In genomic region chr3:49093853-49094767, GRCh38 we compare ENCODE assay signal across 8 cellular contexts. TPM values are rescaled to one million over a fixed set of nuclear protein-coding genes. Genes with fewer than 3 reads are reported as not detected.
DNase-seq lines count a peak whose midpoint lies in the region; TF ChIP-seq lines count a peak whose summit lies in the region.

A gene with protein sequence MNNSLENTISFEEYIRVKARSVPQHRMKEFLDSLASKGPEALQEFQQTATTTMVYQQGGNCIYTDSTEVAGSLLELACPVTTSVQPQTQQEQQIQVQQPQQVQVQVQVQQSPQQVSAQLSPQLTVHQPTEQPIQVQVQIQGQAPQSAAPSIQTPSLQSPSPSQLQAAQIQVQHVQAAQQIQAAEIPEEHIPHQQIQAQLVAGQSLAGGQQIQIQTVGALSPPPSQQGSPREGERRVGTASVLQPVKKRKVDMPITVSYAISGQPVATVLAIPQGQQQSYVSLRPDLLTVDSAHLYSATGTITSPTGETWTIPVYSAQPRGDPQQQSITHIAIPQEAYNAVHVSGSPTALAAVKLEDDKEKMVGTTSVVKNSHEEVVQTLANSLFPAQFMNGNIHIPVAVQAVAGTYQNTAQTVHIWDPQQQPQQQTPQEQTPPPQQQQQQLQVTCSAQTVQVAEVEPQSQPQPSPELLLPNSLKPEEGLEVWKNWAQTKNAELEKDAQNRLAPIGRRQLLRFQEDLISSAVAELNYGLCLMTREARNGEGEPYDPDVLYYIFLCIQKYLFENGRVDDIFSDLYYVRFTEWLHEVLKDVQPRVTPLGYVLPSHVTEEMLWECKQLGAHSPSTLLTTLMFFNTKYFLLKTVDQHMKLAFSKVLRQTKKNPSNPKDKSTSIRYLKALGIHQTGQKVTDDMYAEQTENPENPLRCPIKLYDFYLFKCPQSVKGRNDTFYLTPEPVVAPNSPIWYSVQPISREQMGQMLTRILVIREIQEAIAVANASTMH (minus strand): TSS chr3:49094071. CDS start chr3:49077017, 17,054 bp downstream.

- peak; percentile 45 for TF ChIP-seq CTCF in GM20000 (IDR thresholded peaks at IDR 0.05; ENCODE audit: extremely low read depth, missing control alignments)

- DNase-seq in COR-L47 (lab: John Stamatoyannopoulos, UW) (peak; percentile 91), GM20000 (ENCODE audit: low spot score) (peak; percentile 95), HT-29 (ENCODE audit: low spot score) (peak; percentile 96), medulla oblongata (ENCODE audit: extremely low spot score) (peak; percentile 99)
- peak; percentile 93 for DNase-seq in NK-92 treated with Interleukin-12 subunit alpha and Interleukin-12 subunit beta, amount 100 ng/mL, for 24 hours (lab: John Stamatoyannopoulos, UW)
- peak; percentile 99 for DNase-seq in activated CD8-positive, alpha-beta memory T cell treated with anti-CD3 and anti-CD28 coated beads for 24 hours
- DNase-seq in effector CD8-positive, alpha-beta T cell (lab: John Stamatoyannopoulos, UW), result peak; percentile 96
- peak; percentile 93 for DNase-seq in stimulated activated CD8-positive, alpha-beta memory T cell treated with anti-CD3 and anti-CD28 coated beads, Interleukin-12 subunit alpha, Interleukin-12 subunit beta, amount 100 ng/mL, for 1 hour (ENCODE audit: low read depth)

RNA-seq across cellular contexts. Expression of the gene that starts here (rescaled TPM):
- total RNA-seq in HT-29 (2014; rRNA removed; shearing (Covaris generic)), result 51.6 and 74.4 TPM in 2 replicates

Comparison
In these comparisons a context has a peak if more than half of its experiments do, and no peak if none do; other contexts are left out.
1. Peak in every context shown above with its lines: DNase-seq.